16 cellular contexts compared by ENCODE assay signal in genomic region chr5:180740953-180741352, GRCh38. TPM values are rescaled to one million over a fixed set of nuclear protein-coding genes. Genes with fewer than 3 reads are reported as not detected.
"Had no signal": no experiment of that assay in that cellular context is flagged by ENCODE, and none has a peak within 500 bp of the region (broad histone marks: within the 10 kb centered on the region; RNA-seq: fewer than 3 reads in every experiment).

No MANE protein-coding gene starts in this region.

RNA-seq across cellular contexts. Expression of gene OR2Y1, which starts 1.1 kb away (rescaled TPM):
- total RNA-seq: stomach, subcutaneous adipose tissue, suprapubic skin, temporal lobe, testis, thoracic aorta, thyroid gland, tibial nerve, transverse colon, upper lobe of left lung, upper lobe of right lung, ureter, urinary bladder, uterus, vagina had no signal
- polyA plus RNA-seq: stomach, thymus, urinary bladder had no signal
